Comparison of ENCODE assay signal across 21 cellular contexts in genomic region chr11:26846222-26846621, GRCh38.
"Had no signal": no experiment of that assay in that cellular context is flagged by ENCODE, and none has a peak within 500 bp of the region (broad histone marks: within the 10 kb centered on the region; RNA-seq: fewer than 3 reads in every experiment).

No MANE protein-coding gene starts in this region.

- H3K9me3 Mint-ChIP-seq: dendritic cell treated with granulocyte-macrophage colony-stimulating factor and Interleukin-4, amounts not matched to agents 40 ng/mL and 50 ng/mL, for 4 days; stimulated activated naive B cell treated with anti-CD40 and anti-IgM and Interleukin-4, amounts not matched to agents 10 μg/mL and 1 μg/mL and 100 μg/mL, for 72 hours had no signal

- H3K36me3 ChIP-seq: brain microvascular endothelial cell, heart left ventricle, pancreas had no signal

- H3K27ac Mint-ChIP-seq: activated B cell treated with CpG ODN at 0.5 μM for 24 hours; activated CD8-positive, alpha-beta T cell treated with anti-CD3 and anti-CD28 coated beads, Interleukin-2, amount 10 ng/mL, durations not matched to agents 7 days and 5 days; activated naive CD8-positive, alpha-beta T cell; activated T-cell treated with anti-CD3 and anti-CD28 coated beads, Interleukin-2, amount 50 U/mL, for 72 hours; dendritic cell treated with granulocyte-macrophage colony-stimulating factor and Interleukin-4, amounts not matched to agents 40 ng/mL and 50 ng/mL, for 4 days; stimulated activated naive B cell treated with anti-CD40 and anti-IgM and Interleukin-4, amounts not matched to agents 10 μg/mL and 1 μg/mL and 100 μg/mL, for 72 hours had no signal

- H3K27me3 Mint-ChIP-seq: activated B cell treated with CpG ODN at 0.5 μM for 24 hours; activated naive CD8-positive, alpha-beta T cell; dendritic cell treated with granulocyte-macrophage colony-stimulating factor and Interleukin-4, amounts not matched to agents 40 ng/mL and 50 ng/mL, for 4 days; stimulated activated naive B cell treated with anti-CD40 and anti-IgM and Interleukin-4, amounts not matched to agents 10 μg/mL and 1 μg/mL and 100 μg/mL, for 72 hours had no signal

- FAIRE-seq: pancreas, TTC549 had no signal

- H3K4me1 ChIP-seq: pancreas had no signal

- H3K4me3 ChIP-seq: heart left ventricle, lung, pancreas had no signal

- H3K9me3 ChIP-seq: heart left ventricle, pancreas had no signal

- H3K4me3 Mint-ChIP-seq: activated B cell treated with CpG ODN at 0.5 μM for 24 hours; activated CD8-positive, alpha-beta T cell treated with anti-CD3 and anti-CD28 coated beads, Interleukin-2, amount 10 ng/mL, durations not matched to agents 7 days and 5 days; activated naive CD8-positive, alpha-beta T cell; activated T-cell treated with anti-CD3 and anti-CD28 coated beads, Interleukin-2, amount 50 U/mL, for 72 hours; dendritic cell treated with granulocyte-macrophage colony-stimulating factor and Interleukin-4, amounts not matched to agents 40 ng/mL and 50 ng/mL, for 4 days; stimulated activated naive B cell treated with anti-CD40 and anti-IgM and Interleukin-4, amounts not matched to agents 10 μg/mL and 1 μg/mL and 100 μg/mL, for 72 hours had no signal

- H3K27me3 ChIP-seq: brain microvascular endothelial cell, foreskin keratinocyte, heart left ventricle, pancreas had no signal

- H3K36me3 Mint-ChIP-seq: activated naive CD8-positive, alpha-beta T cell; stimulated activated naive B cell treated with anti-CD40 and anti-IgM and Interleukin-4, amounts not matched to agents 10 μg/mL and 1 μg/mL and 100 μg/mL, for 72 hours had no signal

- DNase-seq: activated B cell treated with CpG ODN at 0.5 μM for 24 hours; activated CD4-positive, alpha-beta T cell treated with anti-CD3 and anti-CD28 coated beads for 48 hours; activated CD8-positive, alpha-beta memory T cell treated with anti-CD3 and anti-CD28 coated beads, Interleukin-2, amount 50 U/mL, for 4 hours; activated CD8-positive, alpha-beta T cell treated with anti-CD3 and anti-CD28 coated beads, Interleukin-2, amount 10 ng/mL, durations not matched to agents 7 days and 5 days; activated gamma-delta T cell treated with Interleukin-2 at 50 U/mL for 16 hours; activated T-cell treated with anti-CD3 and anti-CD28 coated beads, Interleukin-2, amount 50 U/mL, for 72 hours; amniotic stem cell; brain microvascular endothelial cell; effector memory CD4-positive, alpha-beta T cell; foreskin keratinocyte; heart left ventricle; left colon; pancreas; stimulated activated CD4-positive, alpha-beta T cell treated with anti-CD3 and anti-CD28 coated beads, Interleukin-2, amount 100 ng/mL, for 48 hours; stimulated activated naive B cell treated with anti-CD40 and anti-IgM and Interleukin-4, amounts not matched to agents 10 μg/mL and 1 μg/mL and 100 μg/mL, for 72 hours; SW 1271; trophoblast cell had no signal

- H3K4me1 Mint-ChIP-seq: activated B cell treated with CpG ODN at 0.5 μM for 24 hours; stimulated activated naive B cell treated with anti-CD40 and anti-IgM and Interleukin-4, amounts not matched to agents 10 μg/mL and 1 μg/mL and 100 μg/mL, for 72 hours had no signal

- H3K27ac ChIP-seq: brain microvascular endothelial cell, foreskin keratinocyte, pancreas had no signal

- ATAC-seq: activated CD8-positive, alpha-beta T cell treated with anti-CD3 and anti-CD28 coated beads, Interleukin-2, amount 10 ng/mL, durations not matched to agents 7 days and 5 days; activated T-cell treated with anti-CD3 and anti-CD28 coated beads, Interleukin-2, amount 50 U/mL, for 72 hours; foreskin keratinocyte; heart left ventricle; left colon; pancreas; stimulated activated naive B cell treated with anti-CD40 and anti-IgM and Interleukin-4, amounts not matched to agents 10 μg/mL and 1 μg/mL and 100 μg/mL, for 72 hours had no signal
